ENCODE assay signal across 1 cellular context in the genomic region with DNA sequence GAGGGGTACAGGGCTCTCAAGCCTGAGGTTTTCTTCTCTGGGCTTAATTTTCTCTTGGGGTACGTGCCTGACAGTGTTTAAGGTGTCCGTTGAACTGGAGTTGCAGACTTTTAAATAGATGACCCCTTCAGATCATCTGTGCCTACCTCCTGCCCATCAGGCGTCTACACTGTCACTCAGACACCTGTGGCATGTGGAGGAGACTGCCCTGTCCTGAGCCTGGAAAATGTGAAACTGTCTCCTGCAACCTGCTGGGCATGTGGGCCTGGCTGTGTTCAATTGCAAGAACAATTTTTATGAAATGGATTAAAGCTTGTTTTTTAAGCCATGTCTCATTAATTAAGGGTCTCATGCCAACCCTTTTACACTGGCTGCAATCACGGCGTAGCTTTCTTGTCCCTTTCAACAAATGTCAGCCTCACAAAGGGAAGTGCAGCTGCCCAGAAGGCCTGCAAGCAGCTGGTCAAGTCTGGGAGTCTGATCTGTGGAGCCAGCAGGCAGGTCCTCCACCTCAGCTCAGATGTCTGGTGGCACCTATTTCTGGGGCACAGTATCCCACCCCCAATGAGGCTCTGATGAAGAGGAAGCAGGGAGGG.
TF ChIP-seq lines count a peak whose summit lies in the region.

No MANE protein-coding gene starts in this region.

TF ChIP-seq in K562, 482 proteins besides CTCF, POLR2A, EP300 and RAD21:
- no peak for TF ChIP-seq DDX20 (tag; IDR thresholded peaks at IDR 0.05; ENCODE audit: low read depth)
- TF ChIP-seq SPI1 (IDR thresholded peaks at IDR 0.05; ENCODE audit: borderline replicate concordance, low read depth, low read length) = peak; percentile 10; the same call in 1 of the 2 replicates
- no peak for TF ChIP-seq CBFA2T3 (IDR thresholded peaks at IDR 0.05)
- TF ChIP-seq, protein P1, sequence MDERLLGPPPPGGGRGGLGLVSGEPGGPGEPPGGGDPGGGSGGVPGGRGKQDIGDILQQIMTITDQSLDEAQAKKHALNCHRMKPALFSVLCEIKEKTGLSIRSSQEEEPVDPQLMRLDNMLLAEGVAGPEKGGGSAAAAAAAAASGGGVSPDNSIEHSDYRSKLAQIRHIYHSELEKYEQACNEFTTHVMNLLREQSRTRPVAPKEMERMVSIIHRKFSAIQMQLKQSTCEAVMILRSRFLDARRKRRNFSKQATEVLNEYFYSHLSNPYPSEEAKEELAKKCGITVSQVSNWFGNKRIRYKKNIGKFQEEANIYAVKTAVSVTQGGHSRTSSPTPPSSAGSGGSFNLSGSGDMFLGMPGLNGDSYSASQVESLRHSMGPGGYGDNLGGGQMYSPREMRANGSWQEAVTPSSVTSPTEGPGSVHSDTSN (CRISPR knock-in tag; IDR thresholded peaks at IDR 0.05; ENCODE audit: low read depth) = no peak
- TF ChIP-seq, protein P1 (tag; conservative IDR thresholded peaks at IDR 0.05; ENCODE audit: low read depth) = no peak
- TF ChIP-seq, protein P2, sequence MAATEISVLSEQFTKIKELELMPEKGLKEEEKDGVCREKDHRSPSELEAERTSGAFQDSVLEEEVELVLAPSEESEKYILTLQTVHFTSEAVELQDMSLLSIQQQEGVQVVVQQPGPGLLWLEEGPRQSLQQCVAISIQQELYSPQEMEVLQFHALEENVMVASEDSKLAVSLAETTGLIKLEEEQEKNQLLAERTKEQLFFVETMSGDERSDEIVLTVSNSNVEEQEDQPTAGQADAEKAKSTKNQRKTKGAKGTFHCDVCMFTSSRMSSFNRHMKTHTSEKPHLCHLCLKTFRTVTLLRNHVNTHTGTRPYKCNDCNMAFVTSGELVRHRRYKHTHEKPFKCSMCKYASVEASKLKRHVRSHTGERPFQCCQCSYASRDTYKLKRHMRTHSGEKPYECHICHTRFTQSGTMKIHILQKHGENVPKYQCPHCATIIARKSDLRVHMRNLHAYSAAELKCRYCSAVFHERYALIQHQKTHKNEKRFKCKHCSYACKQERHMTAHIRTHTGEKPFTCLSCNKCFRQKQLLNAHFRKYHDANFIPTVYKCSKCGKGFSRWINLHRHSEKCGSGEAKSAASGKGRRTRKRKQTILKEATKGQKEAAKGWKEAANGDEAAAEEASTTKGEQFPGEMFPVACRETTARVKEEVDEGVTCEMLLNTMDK (IDR thresholded peaks at IDR 0.05; ENCODE audit: borderline replicate concordance, insufficient read depth, low read depth, low read length, poor library complexity, severe bottlenecking) = no peak
- TF ChIP-seq SMAD3 (CRISPR knock-in tag; conservative IDR thresholded peaks at IDR 0.05) = no peak
- TF ChIP-seq THRAP3 (IDR thresholded peaks at IDR 0.05; ENCODE audit: borderline replicate concordance) = no peak
- no peak for TF ChIP-seq POLR2G (IDR thresholded peaks at IDR 0.05; ENCODE audit: low read depth, low read length)
- TF ChIP-seq, protein P3, sequence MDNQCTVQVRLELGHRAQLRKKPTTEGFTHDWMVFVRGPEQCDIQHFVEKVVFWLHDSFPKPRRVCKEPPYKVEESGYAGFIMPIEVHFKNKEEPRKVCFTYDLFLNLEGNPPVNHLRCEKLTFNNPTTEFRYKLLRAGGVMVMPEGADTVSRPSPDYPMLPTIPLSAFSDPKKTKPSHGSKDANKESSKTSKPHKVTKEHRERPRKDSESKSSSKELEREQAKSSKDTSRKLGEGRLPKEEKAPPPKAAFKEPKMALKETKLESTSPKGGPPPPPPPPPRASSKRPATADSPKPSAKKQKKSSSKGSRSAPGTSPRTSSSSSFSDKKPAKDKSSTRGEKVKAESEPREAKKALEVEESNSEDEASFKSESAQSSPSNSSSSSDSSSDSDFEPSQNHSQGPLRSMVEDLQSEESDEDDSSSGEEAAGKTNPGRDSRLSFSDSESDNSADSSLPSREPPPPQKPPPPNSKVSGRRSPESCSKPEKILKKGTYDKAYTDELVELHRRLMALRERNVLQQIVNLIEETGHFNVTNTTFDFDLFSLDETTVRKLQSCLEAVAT (IDR thresholded peaks at IDR 0.05) = no peak
- TF ChIP-seq, protein P4, sequence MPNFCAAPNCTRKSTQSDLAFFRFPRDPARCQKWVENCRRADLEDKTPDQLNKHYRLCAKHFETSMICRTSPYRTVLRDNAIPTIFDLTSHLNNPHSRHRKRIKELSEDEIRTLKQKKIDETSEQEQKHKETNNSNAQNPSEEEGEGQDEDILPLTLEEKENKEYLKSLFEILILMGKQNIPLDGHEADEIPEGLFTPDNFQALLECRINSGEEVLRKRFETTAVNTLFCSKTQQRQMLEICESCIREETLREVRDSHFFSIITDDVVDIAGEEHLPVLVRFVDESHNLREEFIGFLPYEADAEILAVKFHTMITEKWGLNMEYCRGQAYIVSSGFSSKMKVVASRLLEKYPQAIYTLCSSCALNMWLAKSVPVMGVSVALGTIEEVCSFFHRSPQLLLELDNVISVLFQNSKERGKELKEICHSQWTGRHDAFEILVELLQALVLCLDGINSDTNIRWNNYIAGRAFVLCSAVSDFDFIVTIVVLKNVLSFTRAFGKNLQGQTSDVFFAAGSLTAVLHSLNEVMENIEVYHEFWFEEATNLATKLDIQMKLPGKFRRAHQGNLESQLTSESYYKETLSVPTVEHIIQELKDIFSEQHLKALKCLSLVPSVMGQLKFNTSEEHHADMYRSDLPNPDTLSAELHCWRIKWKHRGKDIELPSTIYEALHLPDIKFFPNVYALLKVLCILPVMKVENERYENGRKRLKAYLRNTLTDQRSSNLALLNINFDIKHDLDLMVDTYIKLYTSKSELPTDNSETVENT (CRISPR knock-in tag; IDR thresholded peaks at IDR 0.05) = no peak
- TF ChIP-seq NR2C2 (CRISPR knock-in tag; IDR thresholded peaks at IDR 0.05) = no peak
- no peak for TF ChIP-seq NR2C2 (tag; IDR thresholded peaks at IDR 0.05)
- TF ChIP-seq RNF2 (IDR thresholded peaks at IDR 0.05) = no peak
- no peak for TF ChIP-seq TCF7L2 (IDR thresholded peaks at IDR 0.05; ENCODE audit: low read depth, low read length)
- TF ChIP-seq ZNF584 (CRISPR knock-in tag; IDR thresholded peaks at IDR 0.05; ENCODE audit: low read depth) = no peak
- no peak for TF ChIP-seq MTA2 (IDR thresholded peaks at IDR 0.05; ENCODE audit: low read depth)
- TF ChIP-seq PML (IDR thresholded peaks at IDR 0.05; ENCODE audit: low read length) = peak; percentile 40; the same call in 1 of the 2 replicates
- peak; percentile 8; the same call in 1 of the 2 replicates for TF ChIP-seq MYNN (IDR thresholded peaks at IDR 0.05)
- no peak for TF ChIP-seq MYNN (CRISPR knock-in tag; IDR thresholded peaks at IDR 0.05)
- TF ChIP-seq ARID1B (IDR thresholded peaks at IDR 0.05) = no peak
- no peak for TF ChIP-seq SIN3B (IDR thresholded peaks at IDR 0.05; ENCODE audit: low read depth)
- TF ChIP-seq, protein P5, sequence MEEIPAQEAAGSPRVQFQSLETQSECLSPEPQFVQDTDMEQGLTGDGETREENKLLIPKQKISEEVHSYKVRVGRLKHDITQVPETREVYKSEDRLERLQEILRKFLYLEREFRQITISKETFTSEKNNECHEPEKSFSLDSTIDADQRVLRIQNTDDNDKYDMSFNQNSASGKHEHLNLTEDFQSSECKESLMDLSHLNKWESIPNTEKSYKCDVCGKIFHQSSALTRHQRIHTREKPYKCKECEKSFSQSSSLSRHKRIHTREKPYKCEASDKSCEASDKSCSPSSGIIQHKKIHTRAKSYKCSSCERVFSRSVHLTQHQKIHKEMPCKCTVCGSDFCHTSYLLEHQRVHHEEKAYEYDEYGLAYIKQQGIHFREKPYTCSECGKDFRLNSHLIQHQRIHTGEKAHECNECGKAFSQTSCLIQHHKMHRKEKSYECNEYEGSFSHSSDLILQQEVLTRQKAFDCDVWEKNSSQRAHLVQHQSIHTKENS (CRISPR knock-in tag; IDR thresholded peaks at IDR 0.05) = no peak
- no peak for TF ChIP-seq LCOR (CRISPR knock-in tag; IDR thresholded peaks at IDR 0.05)
- no peak for TF ChIP-seq E2F3 (CRISPR knock-in tag; IDR thresholded peaks at IDR 0.05)
- no peak for TF ChIP-seq JUND (IDR thresholded peaks at IDR 0.05; ENCODE audit: borderline replicate concordance, low read depth, low read length)
- TF ChIP-seq JUND (tag; IDR thresholded peaks at IDR 0.05; ENCODE audit: borderline replicate concordance, low read depth, low read length) = no peak
- TF ChIP-seq GABPA (tag; conservative IDR thresholded peaks at IDR 0.05; ENCODE audit: low read depth) = no peak
- TF ChIP-seq SRF (CRISPR knock-in tag; IDR thresholded peaks at IDR 0.05) = no peak
